13 cellular contexts compared by ENCODE assay signal in genomic region chr5:113119271-113119924, GRCh38.
DNase-seq lines count a peak whose midpoint lies in the region; ATAC-seq and TF ChIP-seq lines count a peak whose summit lies in the region.
"Had no signal": no experiment of that assay in that cellular context is flagged by ENCODE, and none has a peak within 500 bp of the region (broad histone marks: within the 10 kb centered on the region; RNA-seq: fewer than 3 reads in every experiment).

No MANE protein-coding gene starts in this region.

- no peaks in the 10 kb centered on the region for H3K79me2 ChIP-seq in osteoblast (ENCODE audit: insufficient read depth, low read length)

- no peak overlapping the region for H3K4me3 ChIP-seq in right atrium auricular region
- no peak overlapping the region for H3K4me3 ChIP-seq in osteoblast (ENCODE audit: insufficient read depth, low read length)
- no peak overlapping the region for H3K4me3 ChIP-seq in aorta (ENCODE audit: low read length in 2 of 2)

- peaks cover 2% of the 10 kb centered on the region for H3K27me3 Mint-ChIP-seq in Calu3 (ENCODE audit: unreplicated experiment)
- H3K27me3 Mint-ChIP-seq: activated CD4-positive, alpha-beta memory T cell treated with anti-CD3 and anti-CD28 coated beads for 36 hours had no signal

- no peak overlapping the region for H3K4me3 Mint-ChIP-seq in Calu3 (ENCODE audit: low read depth, unreplicated experiment)
- H3K4me3 Mint-ChIP-seq: activated CD4-positive, alpha-beta memory T cell treated with anti-CD3 and anti-CD28 coated beads for 36 hours; activated naive CD4-positive, alpha-beta T cell treated with anti-CD3 and anti-CD28 coated beads for 36 hours had no signal

- H3K4me1 ChIP-seq in right atrium auricular region = peaks cover 0 to 46% of the 10 kb centered on the region in 2 donors
- H3K4me1 ChIP-seq in osteoblast (ENCODE audit: insufficient read depth, low read length) = peaks cover 24% of the 10 kb centered on the region
- H3K4me1 ChIP-seq in aorta (ENCODE audit: control insufficient read depth in 1 of 2, insufficient read depth in 2 of 2, low read length in 2 of 2) = no peaks in the 10 kb centered on the region

- TF ChIP-seq CTCF in right atrium auricular region (IDR thresholded peaks at IDR 0.05) (no peak), osteoblast (IDR thresholded peaks at IDR 0.05; ENCODE audit: extremely low read depth, low read depth, low read length) (no peak), Calu3 (IDR thresholded peaks at IDR 0.05; ENCODE audit: unreplicated experiment) (no peak)

- WGBS in aorta, 2 donors = 38 to 41% methylated on average over 9 of the region's 9 CpGs

- no peak overlapping the region for H3K27ac Mint-ChIP-seq in Calu3 (ENCODE audit: unreplicated experiment)
- H3K27ac Mint-ChIP-seq: activated CD4-positive, alpha-beta memory T cell treated with anti-CD3 and anti-CD28 coated beads for 36 hours; activated naive CD4-positive, alpha-beta T cell treated with anti-CD3 and anti-CD28 coated beads for 36 hours had no signal

- intact Hi-C loops in aorta (cut with DNase I) (no loop called here), Calu3 (cut with micrococcal nuclease; ENCODE audit: unreplicated experiment) (no loop called here)

- H3K4me1 Mint-ChIP-seq in Calu3 (ENCODE audit: low read depth, unreplicated experiment) = no peaks in the 10 kb centered on the region

- H4K20me1 ChIP-seq in osteoblast (ENCODE audit: insufficient read depth, low read length) = no peaks in the 10 kb centered on the region

- ATAC-seq in aorta (ENCODE audit: low FRiP score) (peak; percentile 63), HG03520 (IDR thresholded peaks at IDR 0.05; ENCODE audit: unreplicated experiment) (no peak)

- peaks cover 0 to 5% of the 10 kb centered on the region in 2 donors for H3K9me3 ChIP-seq in right atrium auricular region
- no peaks in the 10 kb centered on the region for H3K9me3 ChIP-seq in osteoblast (ENCODE audit: low read depth, low read length)
- no peaks in the 10 kb centered on the region for H3K9me3 ChIP-seq in aorta (ENCODE audit: control insufficient read depth, low read length)

- no TSS peak for BruUV-seq in Calu3 (replicated peaks; lab: Mats Ljungman, UMichigan)

- no peaks in the 10 kb centered on the region for H3K36me3 ChIP-seq in right atrium auricular region
- H3K36me3 ChIP-seq in osteoblast (ENCODE audit: insufficient read depth, low read length) = no peaks in the 10 kb centered on the region
- no peaks in the 10 kb centered on the region for H3K36me3 ChIP-seq in aorta (ENCODE audit: control insufficient read depth in 1 of 2, insufficient read depth in 2 of 2, low read length in 1 of 2)

- H3K27ac ChIP-seq in right atrium auricular region = peak overlapping the region; percentile 33 to 51
- no peak overlapping the region for H3K27ac ChIP-seq in osteoblast (ENCODE audit: low read depth, low read length)
- no peak overlapping the region for H3K27ac ChIP-seq in aorta (ENCODE audit: low read depth in 1 of 2, low read length in 2 of 2)
- H3K27ac ChIP-seq: 22Rv1 had no signal

- H3K36me3 Mint-ChIP-seq in Calu3 (ENCODE audit: insufficient read depth, unreplicated experiment) = no peaks in the 10 kb centered on the region
- H3K36me3 Mint-ChIP-seq: activated CD4-positive, alpha-beta memory T cell treated with anti-CD3 and anti-CD28 coated beads for 36 hours had no signal

- DNase-seq in DMS 273 (lab: John Stamatoyannopoulos, UW; ENCODE audit: unreplicated experiment) = peak; percentile 36
- DNase-seq in DMS 273 treated with DMSO at 0.1 percent for 48 hours (lab: John Stamatoyannopoulos, UW) = no peak
- DNase-seq in right atrium auricular region (ENCODE audit: low spot score) = peak; percentile 61
- no peak for DNase-seq in osteoblast (ENCODE audit: insufficient read length, low spot score, missing footprints)
- peak in 1 of 2 donors; percentile 78 for DNase-seq in aorta
- no peak for DNase-seq in NCI-H2081 treated with DMSO at 0.1 percent for 48 hours (lab: John Stamatoyannopoulos, UW)
- DNase-seq in Calu3 = no peak
- DNase-seq: activated CD4-positive, alpha-beta memory T cell treated with anti-CD3 and anti-CD28 coated beads for 36 hours; activated naive CD4-positive, alpha-beta T cell treated with anti-CD3 and anti-CD28 coated beads for 36 hours; NCI-H1048; NCI-H82 had no signal

- H3K9me3 Mint-ChIP-seq in Calu3 (ENCODE audit: low read depth, unreplicated experiment) = no peaks in the 10 kb centered on the region
- H3K9me3 Mint-ChIP-seq: activated CD4-positive, alpha-beta memory T cell treated with anti-CD3 and anti-CD28 coated beads for 36 hours; activated naive CD4-positive, alpha-beta T cell treated with anti-CD3 and anti-CD28 coated beads for 36 hours had no signal

- CTCF ChIA-PET in Calu3 (lab: Charles Lee) = interaction anchor here (0.7 kb wide), 1 partner anchor 1200 kb away, joined by 3 read pairs; no protein-coding TSS in a partner anchor

- H3K4me2 ChIP-seq in osteoblast (ENCODE audit: insufficient read depth, low read length) = peak overlapping the region; percentile 14

- no peaks in the 10 kb centered on the region for H3K27me3 ChIP-seq in right atrium auricular region
- H3K27me3 ChIP-seq in osteoblast (ENCODE audit: insufficient read depth, low read length) = no peaks in the 10 kb centered on the region
- H3K27me3 ChIP-seq in aorta (ENCODE audit: control insufficient read depth in 1 of 2, insufficient read depth in 2 of 2, low read length in 1 of 2) = no peaks in the 10 kb centered on the region

- no peak overlapping the region for H2AFZ ChIP-seq in osteoblast (ENCODE audit: low read length)

Comparison
In these comparisons a context has a peak if more than half of its experiments do, and no peak if none do; other contexts are left out.
1. DNase-seq: peak in DMS 273 (single experiment) and right atrium auricular region (single experiment); none in DMS 273 treated with DMSO at 0.1 percent for 48 hours (single experiment), osteoblast (single experiment), NCI-H2081 treated with DMSO at 0.1 percent for 48 hours (single experiment) and Calu3 (single experiment).
2. H3K27ac ChIP-seq: peak in right atrium auricular region (2 of 2); none in osteoblast (single experiment) and aorta (0 of 2).